In the genomic region with DNA sequence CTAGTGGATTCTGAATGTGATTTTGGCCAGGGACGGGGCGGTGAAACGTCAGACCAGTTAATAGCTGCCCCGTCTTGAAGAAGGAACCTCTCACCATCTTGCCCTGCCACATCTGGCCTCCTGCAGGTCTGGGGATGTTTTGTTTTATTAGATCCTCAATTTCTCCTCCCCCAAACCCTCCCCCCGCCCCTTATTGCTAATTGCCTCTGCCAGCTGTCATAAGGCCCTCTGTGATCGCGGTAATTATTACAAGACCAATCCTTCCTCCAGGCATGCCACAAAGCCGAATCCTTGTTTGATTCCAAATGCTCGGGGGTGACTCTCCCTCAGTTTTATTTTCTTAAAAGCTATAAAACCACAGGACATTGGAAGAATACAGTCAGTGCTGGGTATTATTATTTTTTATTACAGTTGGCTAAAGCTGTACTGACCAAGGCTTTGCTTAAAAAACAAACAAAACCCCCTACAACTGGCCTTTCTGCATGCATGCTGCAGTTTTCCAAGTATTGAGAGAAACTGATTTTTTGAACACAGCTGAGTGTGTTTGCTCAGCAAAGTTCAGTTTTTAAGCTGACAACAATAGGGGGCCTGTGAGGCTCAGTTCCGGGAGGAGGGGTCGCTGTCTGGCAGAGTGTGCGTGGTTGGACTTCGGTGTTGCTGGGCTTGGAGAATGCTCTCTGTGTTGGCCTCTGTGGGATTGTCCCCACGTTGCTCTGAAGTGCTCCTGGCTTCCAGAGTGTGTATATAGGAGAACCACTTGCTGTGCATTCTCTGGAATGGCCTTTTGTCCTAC, we compare ENCODE assay signal across 8 cellular contexts. TPM values are rescaled to one million over a fixed set of nuclear protein-coding genes. Genes with fewer than 3 reads are reported as not detected.
A peak's percentile ranks its signal among the peaks of the same experiment; 100 is the strongest.
DNase-seq lines count a peak whose midpoint lies in the region; FAIRE-seq and TF ChIP-seq lines count a peak whose summit lies in the region.

No MANE protein-coding gene starts in this region.

- H3K9me3 Mint-ChIP-seq in activated T-helper 1 cell treated with anti-CD3 and anti-CD28 coated beads, Interleukin-12 subunit alpha, Interleukin-12 subunit beta, Interleukin-2, Interleukin-4 antibody, amounts not matched to agents 30 ng/mL and 10 ng/mL and 1 ng/mL, durations not matched to agents 14 hours and 24 hours and 36 hours, result no peaks in the 10 kb centered on the region

- peak overlapping the region; percentile 99 for H3K4me3 Mint-ChIP-seq in activated T-helper 1 cell treated with anti-CD3 and anti-CD28 coated beads, Interleukin-12 subunit alpha, Interleukin-12 subunit beta, Interleukin-2, Interleukin-4 antibody, amounts not matched to agents 30 ng/mL and 10 ng/mL and 1 ng/mL, durations not matched to agents 14 hours and 24 hours and 36 hours

- dilution Hi-C loops in keratinocyte (cut with MboI; ENCODE audit: extremely low pct_ligation_motif_present, low sequenced_read_pairs), result no loop called here

- DNase-seq in DMS 273 (lab: John Stamatoyannopoulos, UW; ENCODE audit: unreplicated experiment) (peak; percentile 88), HuH-7 (ENCODE audit: low spot score) (peak; percentile 34), keratinocyte (ENCODE audit: low read depth, low spot score) (no peak), substantia nigra (lab: John Stamatoyannopoulos, UW) (peak in 25 of 49 donors; percentile 8 to 60 (median 24)), NCI-H187 treated with DMSO at 0.1 percent for 48 hours (lab: John Stamatoyannopoulos, UW) (no peak), SHP77 treated with DMSO at 0.1 percent for 48 hours (lab: John Stamatoyannopoulos, UW) (no peak), SKM-1 treated with dmso at 0.1 percent for 144 hours (lab: John Stamatoyannopoulos, UW; ENCODE audit: unreplicated experiment) (no peak)
- DNase-seq in activated T-helper 1 cell treated with anti-CD3 and anti-CD28 coated beads, Interleukin-12 subunit alpha, Interleukin-12 subunit beta, Interleukin-2, Interleukin-4 antibody, amounts not matched to agents 30 ng/mL and 10 ng/mL and 1 ng/mL, durations not matched to agents 14 hours and 24 hours and 36 hours (ENCODE audit: low spot score), result no peak

- no peaks in the 10 kb centered on the region for H3K36me3 ChIP-seq in keratinocyte (ENCODE audit: control insufficient read depth in 2 of 2, extremely low read depth in 1 of 2, insufficient read depth in 2 of 2, low read length in 2 of 2)

- no peak for TF ChIP-seq CTCF in keratinocyte (optimal IDR thresholded peaks at IDR 0.05 in 1 of 3, IDR thresholded peaks at IDR 0.05 in 1 of 3, conservative IDR thresholded peaks at IDR 0.05 in 1 of 3; ENCODE audit: extremely low read depth in 1 of 3, insufficient read depth in 2 of 3, low read length in 3 of 3)

- peak overlapping the region; percentile 94 for H3K27ac Mint-ChIP-seq in activated T-helper 1 cell treated with anti-CD3 and anti-CD28 coated beads, Interleukin-12 subunit alpha, Interleukin-12 subunit beta, Interleukin-2, Interleukin-4 antibody, amounts not matched to agents 30 ng/mL and 10 ng/mL and 1 ng/mL, durations not matched to agents 14 hours and 24 hours and 36 hours

- no peaks in the 10 kb centered on the region for H3K79me2 ChIP-seq in keratinocyte (ENCODE audit: control insufficient read depth, insufficient read depth, low read length)

- H3K4me3 ChIP-seq in keratinocyte (ENCODE audit: control insufficient read depth in 2 of 3, extremely low read depth in 1 of 3, insufficient read depth in 2 of 3, low read depth in 1 of 3, low read length in 3 of 3), result peak overlapping the region in 1 of 3 experiments; percentile 56

- H3K36me3 Mint-ChIP-seq in activated T-helper 1 cell treated with anti-CD3 and anti-CD28 coated beads, Interleukin-12 subunit alpha, Interleukin-12 subunit beta, Interleukin-2, Interleukin-4 antibody, amounts not matched to agents 30 ng/mL and 10 ng/mL and 1 ng/mL, durations not matched to agents 14 hours and 24 hours and 36 hours (ENCODE audit: low read depth), result peaks cover 16% of the 10 kb centered on the region

- no peaks in the 10 kb centered on the region for H3K9me1 ChIP-seq in keratinocyte (ENCODE audit: control insufficient read depth, extremely low read depth, insufficient read depth, low read length)

- H3K27me3 Mint-ChIP-seq in activated T-helper 1 cell treated with anti-CD3 and anti-CD28 coated beads, Interleukin-12 subunit alpha, Interleukin-12 subunit beta, Interleukin-2, Interleukin-4 antibody, amounts not matched to agents 30 ng/mL and 10 ng/mL and 1 ng/mL, durations not matched to agents 14 hours and 24 hours and 36 hours (ENCODE audit: insufficient read depth), result peaks cover 3% of the 10 kb centered on the region

- intact Hi-C loops in activated T-helper 1 cell treated with anti-CD3 and anti-CD28 coated beads, Interleukin-12 subunit alpha, Interleukin-12 subunit beta, Interleukin-2, Interleukin-4 antibody, amounts not matched to agents 30 ng/mL and 10 ng/mL and 1 ng/mL, durations not matched to agents 14 hours and 24 hours and 36 hours (cut with micrococcal nuclease), result loop anchor here (1.0 to 5.0 kb wide), 3 partner anchors 44 to 584 kb away; partner anchors contain the start of gene NLK

- peaks cover 6% of the 10 kb centered on the region for H3K4me1 ChIP-seq in keratinocyte (ENCODE audit: control insufficient read depth, extremely low read depth, insufficient read depth, low read length)

- no peak for FAIRE-seq in keratinocyte (lab: Jason Lieb, UNC)

- no peaks in the 10 kb centered on the region for H3K9me3 ChIP-seq in keratinocyte (ENCODE audit: control insufficient read depth, low read depth, low read length)

- no peak overlapping the region for H3K27ac ChIP-seq in keratinocyte (ENCODE audit: control insufficient read depth, insufficient read depth, low read length)
- peak overlapping the region; percentile 76 for H3K27ac ChIP-seq in substantia nigra (ENCODE audit: low read depth, low read length, poor library complexity, severe bottlenecking)

- no peak overlapping the region for H3K9ac ChIP-seq in keratinocyte (ENCODE audit: control insufficient read depth, extremely low read depth, insufficient read depth, low read length)

- no peak overlapping the region for H2AFZ ChIP-seq in keratinocyte (ENCODE audit: control insufficient read depth, low read length)

- peak overlapping the region; percentile 80 for H3K4me2 ChIP-seq in keratinocyte (ENCODE audit: control insufficient read depth, extremely low read depth, insufficient read depth, low read depth, low read length)

- H4K20me1 ChIP-seq in keratinocyte (ENCODE audit: control insufficient read depth, extremely low read depth, insufficient read depth, low read length), result no peaks in the 10 kb centered on the region

- peaks cover 11% of the 10 kb centered on the region for H3K27me3 ChIP-seq in keratinocyte (ENCODE audit: control insufficient read depth, extremely low read depth, insufficient read depth, low read length)

- H3K4me1 Mint-ChIP-seq in activated T-helper 1 cell treated with anti-CD3 and anti-CD28 coated beads, Interleukin-12 subunit alpha, Interleukin-12 subunit beta, Interleukin-2, Interleukin-4 antibody, amounts not matched to agents 30 ng/mL and 10 ng/mL and 1 ng/mL, durations not matched to agents 14 hours and 24 hours and 36 hours (ENCODE audit: low read depth), result peaks cover 68% of the 10 kb centered on the region

RNA-seq across cellular contexts. Expression of gene KSR1, which starts 1.7 kb away (rescaled TPM):
- total RNA-seq in activated T-helper 1 cell treated with anti-CD3 and anti-CD28 coated beads, Interleukin-12 subunit alpha, Interleukin-12 subunit beta, Interleukin-2, Interleukin-4 antibody, amounts not matched to agents 30 ng/mL and 10 ng/mL and 1 ng/mL, durations not matched to agents 14 hours and 24 hours and 36 hours, result 119 and 122 TPM in 2 replicates
- 0.97 to 1.8 TPM (median 1.3 TPM) in 3 replicates for polyA plus RNA-seq in keratinocyte
- 3.7 TPM for polyA plus RNA-seq in keratinocyte (2011; ENCODE audit: low read depth)
- polyA plus RNA-seq in keratinocyte (2011; cell fraction: cytosol; rRNA removed), result 0.64 and 0.66 TPM in 2 replicates
- polyA plus RNA-seq in keratinocyte (2011; cell fraction: nucleus; rRNA removed), result 3.4 and 5.1 TPM in 2 replicates
- 1.2 and 1.7 TPM in 2 replicates for polyA plus RNA-seq in keratinocyte (2012; ENCODE audit: low replicate concordance)
- polyA minus RNA-seq in keratinocyte, result 1.8 to 3.6 TPM (median 2.0 TPM) in 3 replicates
- 1.2 TPM for polyA minus RNA-seq in keratinocyte (2011; cell fraction: cytosol; rRNA and poly(A)+ RNA removed)
- polyA minus RNA-seq in keratinocyte (2011; cell fraction: nucleus; rRNA and poly(A)+ RNA removed), result 3.6 and 6.8 TPM in 2 replicates

Comparison
In these comparisons a context has a peak if more than half of its experiments do, and no peak if none do; other contexts are left out.
1. DNase-seq: peak in DMS 273 (single experiment), HuH-7 (single experiment) and substantia nigra (25 of 49); none in activated T-helper 1 cell treated with anti-CD3 and anti-CD28 coated beads, Interleukin-12 subunit alpha, Interleukin-12 subunit beta, Interleukin-2, Interleukin-4 antibody, amounts not matched to agents 30 ng/mL and 10 ng/mL and 1 ng/mL, durations not matched to agents 14 hours and 24 hours and 36 hours (single experiment), keratinocyte (single experiment), NCI-H187 treated with DMSO at 0.1 percent for 48 hours (single experiment), SHP77 treated with DMSO at 0.1 percent for 48 hours (single experiment) and SKM-1 treated with dmso at 0.1 percent for 144 hours (single experiment).